In genomic region chr22:20632518-20632917, GRCh38 we compare ENCODE assay signal across 35 cellular contexts.
"Had no signal": no experiment of that assay in that cellular context is flagged by ENCODE, and none has a peak within 500 bp of the region (broad histone marks: within the 10 kb centered on the region; RNA-seq: fewer than 3 reads in every experiment).

No MANE protein-coding gene starts in this region.

- H3K36me3 Mint-ChIP-seq: activated CD4-positive, alpha-beta memory T cell treated with anti-CD3 and anti-CD28 coated beads for 36 hours; activated CD8-positive, alpha-beta memory T cell treated with anti-CD3 and anti-CD28 coated beads, Interleukin-2, amount 10 ng/mL, durations not matched to agents 7 days and 5 days; activated naive CD4-positive, alpha-beta T cell treated with anti-CD3 and anti-CD28 coated beads, Interleukin-2, amount 10 ng/mL, durations not matched to agents 7 days and 5 days; activated naive CD4-positive, alpha-beta T cell treated with anti-CD3 and anti-CD28 coated beads, Interleukin-2, amount 50 U/mL, for 72 hours; activated naive CD8-positive, alpha-beta T cell treated with anti-CD3 and anti-CD28 coated beads, Interleukin-2, amount 10 ng/mL, durations not matched to agents 7 days and 5 days had no signal

- H3K36me3 ChIP-seq: ascending aorta, brain microvascular endothelial cell, esophagus muscularis mucosa, gastrocnemius medialis, WERI-Rb-1 had no signal

- H3K4me3 Mint-ChIP-seq: activated B cell treated with CpG ODN at 0.5 μM for 24 hours; activated CD4-positive, alpha-beta memory T cell treated with anti-CD3 and anti-CD28 coated beads for 36 hours; activated CD8-positive, alpha-beta memory T cell treated with anti-CD3 and anti-CD28 coated beads, Interleukin-2, amount 10 ng/mL, durations not matched to agents 7 days and 5 days; activated CD8-positive, alpha-beta T cell treated with anti-CD3 and anti-CD28 coated beads, Interleukin-2, amount 10 ng/mL, durations not matched to agents 7 days and 5 days; activated naive CD4-positive, alpha-beta T cell treated with anti-CD3 and anti-CD28 coated beads, Interleukin-2, amount 10 ng/mL, durations not matched to agents 7 days and 5 days; activated naive CD8-positive, alpha-beta T cell treated with anti-CD3 and anti-CD28 coated beads, Interleukin-2, amount 10 ng/mL, durations not matched to agents 7 days and 5 days; activated T-helper 1 cell treated with anti-CD3 and anti-CD28 coated beads, Interleukin-12 subunit alpha, Interleukin-12 subunit beta, Interleukin-2, Interleukin-4 antibody, amounts not matched to agents 30 ng/mL and 10 ng/mL and 1 ng/mL, durations not matched to agents 14 hours and 24 hours and 36 hours; central memory CD8-positive, alpha-beta T cell; dendritic cell treated with granulocyte-macrophage colony-stimulating factor and Interleukin-4, amounts not matched to agents 40 ng/mL and 50 ng/mL, for 4 days; effector memory CD8-positive, alpha-beta T cell; T-helper 17 cell; T-helper 2 cell treated with Interferon-gamma antibody and Interleukin-4, amounts not matched to agents 5 μg/mL and 100 μg/mL, for 36 hours had no signal

- H3K27me3 ChIP-seq: ascending aorta had no signal

- H3K27me3 Mint-ChIP-seq: dendritic cell treated with granulocyte-macrophage colony-stimulating factor and Interleukin-4, amounts not matched to agents 40 ng/mL and 50 ng/mL, for 4 days had no signal

- H3K4me3 ChIP-seq: ascending aorta, coronary artery, dorsolateral prefrontal cortex, esophagus muscularis mucosa, gastrocnemius medialis had no signal

- H3K27ac ChIP-seq: ascending aorta, brain microvascular endothelial cell, coronary artery, dorsolateral prefrontal cortex, esophagus muscularis mucosa, foreskin keratinocyte, gastrocnemius medialis, WERI-Rb-1 had no signal

- DNase-seq: activated B cell treated with CpG ODN at 0.5 μM for 24 hours; activated CD4-positive, alpha-beta memory T cell treated with anti-CD3 and anti-CD28 coated beads for 36 hours; activated CD4-positive, alpha-beta T cell treated with anti-CD3 and anti-CD28 coated beads for 48 hours; activated CD8-positive, alpha-beta memory T cell treated with anti-CD3 and anti-CD28 coated beads, Interleukin-2, amount 10 ng/mL, durations not matched to agents 7 days and 5 days; activated CD8-positive, alpha-beta memory T cell treated with anti-CD3 and anti-CD28 coated beads, Interleukin-2, amount 50 U/mL, for 4 hours; activated CD8-positive, alpha-beta T cell treated with anti-CD3 and anti-CD28 coated beads, Interleukin-2, amount 10 ng/mL, durations not matched to agents 7 days and 5 days; activated effector memory CD4-positive, alpha-beta T cell treated with anti-CD3 and anti-CD28 coated beads, Interleukin-2, amount 50 U/mL, for 16 hours; activated naive CD4-positive, alpha-beta T cell; activated naive CD4-positive, alpha-beta T cell treated with anti-CD3 and anti-CD28 coated beads, Interleukin-2, amount 10 ng/mL, durations not matched to agents 7 days and 5 days; activated naive CD8-positive, alpha-beta T cell treated with anti-CD3 and anti-CD28 coated beads, Interleukin-2, amount 10 ng/mL, durations not matched to agents 7 days and 5 days; activated T-cell treated with anti-CD3 and anti-CD28 coated beads, Interleukin-2, amount 50 U/mL, for 1 hour; activated T-cell treated with anti-CD3 and anti-CD28 coated beads, Interleukin-2, amount 50 U/mL, for 48 hours; brain microvascular endothelial cell; dorsolateral prefrontal cortex; effector CD4-positive, alpha-beta T cell; effector memory CD8-positive, alpha-beta T cell; erythroblast; foreskin keratinocyte; gastrocnemius medialis; glutamatergic neuron; T-helper 1 cell; T-helper 17 cell; T1000; WERI-Rb-1 had no signal

- H3K27ac Mint-ChIP-seq: activated B cell treated with CpG ODN at 0.5 μM for 24 hours; activated CD4-positive, alpha-beta memory T cell treated with anti-CD3 and anti-CD28 coated beads for 36 hours; activated CD8-positive, alpha-beta memory T cell treated with anti-CD3 and anti-CD28 coated beads, Interleukin-2, amount 10 ng/mL, durations not matched to agents 7 days and 5 days; activated CD8-positive, alpha-beta T cell treated with anti-CD3 and anti-CD28 coated beads, Interleukin-2, amount 10 ng/mL, durations not matched to agents 7 days and 5 days; activated naive CD4-positive, alpha-beta T cell treated with anti-CD3 and anti-CD28 coated beads, Interleukin-2, amount 10 ng/mL, durations not matched to agents 7 days and 5 days; activated naive CD4-positive, alpha-beta T cell treated with anti-CD3 and anti-CD28 coated beads, Interleukin-2, amount 50 U/mL, for 72 hours; activated T-helper 1 cell treated with anti-CD3 and anti-CD28 coated beads, Interleukin-12 subunit alpha, Interleukin-12 subunit beta, Interleukin-2, Interleukin-4 antibody, amounts not matched to agents 30 ng/mL and 10 ng/mL and 1 ng/mL, durations not matched to agents 14 hours and 24 hours and 36 hours; activated T-helper 2 cell treated with anti-CD3 and anti-CD28 coated beads, Interferon-gamma antibody, Interleukin-2, Interleukin-4, amounts not matched to agents 10 μg/mL and 5 μg/mL and 100 μg/mL, durations not matched to agents 14 hours and 24 hours and 36 hours; dendritic cell treated with granulocyte-macrophage colony-stimulating factor and Interleukin-4, amounts not matched to agents 40 ng/mL and 50 ng/mL, for 4 days; T-helper 17 cell; T-helper 2 cell treated with Interferon-gamma antibody and Interleukin-4, amounts not matched to agents 5 μg/mL and 100 μg/mL, for 36 hours had no signal

- H3K9me3 Mint-ChIP-seq: activated B cell treated with CpG ODN at 0.5 μM for 24 hours; activated CD4-positive, alpha-beta memory T cell treated with anti-CD3 and anti-CD28 coated beads for 36 hours; activated naive CD4-positive, alpha-beta T cell treated with anti-CD3 and anti-CD28 coated beads, Interleukin-2, amount 10 ng/mL, durations not matched to agents 7 days and 5 days; activated naive CD4-positive, alpha-beta T cell treated with anti-CD3 and anti-CD28 coated beads, Interleukin-2, amount 50 U/mL, for 72 hours; activated naive CD8-positive, alpha-beta T cell treated with anti-CD3 and anti-CD28 coated beads, Interleukin-2, amount 10 ng/mL, durations not matched to agents 7 days and 5 days; activated T-helper 1 cell treated with anti-CD3 and anti-CD28 coated beads, Interleukin-12 subunit alpha, Interleukin-12 subunit beta, Interleukin-2, Interleukin-4 antibody, amounts not matched to agents 30 ng/mL and 10 ng/mL and 1 ng/mL, durations not matched to agents 14 hours and 24 hours and 36 hours; activated T-helper 2 cell treated with anti-CD3 and anti-CD28 coated beads, Interferon-gamma antibody, Interleukin-2, Interleukin-4, amounts not matched to agents 10 μg/mL and 5 μg/mL and 100 μg/mL, durations not matched to agents 14 hours and 24 hours and 36 hours; central memory CD8-positive, alpha-beta T cell; dendritic cell treated with granulocyte-macrophage colony-stimulating factor and Interleukin-4, amounts not matched to agents 40 ng/mL and 50 ng/mL, for 4 days; effector memory CD8-positive, alpha-beta T cell; T-helper 2 cell treated with Interferon-gamma antibody and Interleukin-4, amounts not matched to agents 5 μg/mL and 100 μg/mL, for 36 hours had no signal

- H3K4me1 ChIP-seq: ascending aorta, esophagus muscularis mucosa, foreskin keratinocyte, gastrocnemius medialis had no signal

- ATAC-seq: activated CD4-positive, CD25-positive, alpha-beta regulatory T cell treated with anti-CD3 and anti-CD28 coated beads, Interleukin-2, amount 50 U/mL, for 24 hours; activated CD8-positive, alpha-beta memory T cell treated with anti-CD3 and anti-CD28 coated beads, Interleukin-2, amount 10 ng/mL, durations not matched to agents 7 days and 5 days; activated CD8-positive, alpha-beta T cell treated with anti-CD3 and anti-CD28 coated beads, Interleukin-2, amount 10 ng/mL, durations not matched to agents 7 days and 5 days; activated naive CD4-positive, alpha-beta T cell treated with anti-CD3 and anti-CD28 coated beads, Interleukin-2, amount 50 U/mL, for 72 hours; effector memory CD8-positive, alpha-beta T cell; foreskin keratinocyte; gastrocnemius medialis; T-helper 17 cell had no signal

- H3K4me1 Mint-ChIP-seq: activated B cell treated with CpG ODN at 0.5 μM for 24 hours; activated naive CD4-positive, alpha-beta T cell treated with anti-CD3 and anti-CD28 coated beads, Interleukin-2, amount 10 ng/mL, durations not matched to agents 7 days and 5 days; central memory CD8-positive, alpha-beta T cell had no signal

- FAIRE-seq: bronchial epithelial cell had no signal

- H3K9me3 ChIP-seq: ascending aorta, esophagus muscularis mucosa, gastrocnemius medialis had no signal
